29 cellular contexts compared by ENCODE assay signal in the genomic region with DNA sequence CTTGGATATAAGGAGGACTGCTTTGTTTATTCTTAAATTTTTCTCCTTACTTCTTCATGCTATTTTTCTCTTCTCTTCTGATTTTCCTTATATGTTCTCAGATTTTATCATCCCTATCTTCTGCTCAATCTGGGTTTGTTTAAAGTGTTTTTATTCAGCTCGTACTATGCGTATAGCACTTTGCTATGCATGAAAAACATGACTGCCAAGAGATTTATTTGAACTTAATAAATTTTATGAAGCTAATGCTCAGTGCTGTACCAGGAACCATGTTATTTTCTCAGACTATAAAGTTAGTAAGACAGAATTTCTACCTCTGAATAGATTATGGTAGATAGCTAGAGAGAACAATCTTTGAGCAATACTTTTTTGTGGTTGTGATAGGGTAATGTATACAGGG.
"Had no signal": no experiment of that assay in that cellular context is flagged by ENCODE, and none has a peak within 500 bp of the region (broad histone marks: within the 10 kb centered on the region; RNA-seq: fewer than 3 reads in every experiment).

No MANE protein-coding gene starts in this region.

- H3K9ac ChIP-seq: KMS-11 had no signal

- H3K4me3 ChIP-seq: Peyer's patch had no signal

- ATAC-seq: activated CD8-positive, alpha-beta memory T cell treated with anti-CD3 and anti-CD28 coated beads, Interleukin-2, amount 10 ng/mL, durations not matched to agents 7 days and 5 days; activated naive CD8-positive, alpha-beta T cell treated with anti-CD3 and anti-CD28 coated beads, Interleukin-2, amount 50 U/mL, for 24 hours; PC-3 had no signal

- H3K4me2 ChIP-seq: KMS-11 had no signal

- H3K27ac ChIP-seq: KMS-11, Peyer's patch, WERI-Rb-1 had no signal

- H3K36me3 ChIP-seq: Peyer's patch, WERI-Rb-1 had no signal

- H3K4me1 ChIP-seq: Peyer's patch had no signal

- H3K9me3 ChIP-seq: Peyer's patch had no signal

- H3K27me3 ChIP-seq: Peyer's patch had no signal

- DNase-seq: activated CD4-positive, alpha-beta memory T cell treated with anti-CD3 and anti-CD28 coated beads, Interleukin-2, amount 10 ng/mL, durations not matched to agents 7 days and 5 days; activated CD4-positive, alpha-beta T cell treated with anti-CD3 and anti-CD28 coated beads for 1 hour; activated CD4-positive, alpha-beta T cell treated with anti-CD3 and anti-CD28 coated beads for 48 hours; activated CD4-positive, CD25-positive, alpha-beta regulatory T cell; activated CD8-positive, alpha-beta memory T cell treated with anti-CD3 and anti-CD28 coated beads for 24 hours; activated CD8-positive, alpha-beta memory T cell treated with anti-CD3 and anti-CD28 coated beads, Interleukin-2, amount 10 ng/mL, durations not matched to agents 7 days and 5 days; activated CD8-positive, alpha-beta memory T cell treated with anti-CD3 and anti-CD28 coated beads, Interleukin-2, amount 50 U/mL, for 48 hours; activated effector memory CD4-positive, alpha-beta T cell treated with Interleukin-2 at 50 U/mL for 16 hours; activated naive CD4-positive, alpha-beta T cell treated with anti-CD3 and anti-CD28 coated beads, Interleukin-2, amount 10 ng/mL, durations not matched to agents 7 days and 5 days; activated naive CD8-positive, alpha-beta T cell treated with anti-CD3 and anti-CD28 coated beads, Interleukin-2, amount 50 U/mL, for 24 hours; activated T-cell treated with anti-CD3 and anti-CD28 coated beads, Interleukin-2, amount 50 U/mL, for 48 hours; anterior cingulate cortex; central memory CD4-positive, alpha-beta T cell; MM.1S; MV-4-11; NCI-H1092; NCI-H1436 treated with DMSO at 0.1 percent for 48 hours; NCI-H1694 treated with DMSO at 0.1 percent for 48 hours; NCI-H2029; NCI-H345; NCI-H524 treated with DMSO at 0.1 percent for 48 hours; NK-92 treated with Interleukin-12 subunit alpha and Interleukin-12 subunit beta, amount 100 ng/mL, for 24 hours; PC-3; Peyer's patch; RPMI8226; SIG-M5; T1000; WERI-Rb-1 had no signal
